ENCODE assay signal across 11 cellular contexts in the genomic region with DNA sequence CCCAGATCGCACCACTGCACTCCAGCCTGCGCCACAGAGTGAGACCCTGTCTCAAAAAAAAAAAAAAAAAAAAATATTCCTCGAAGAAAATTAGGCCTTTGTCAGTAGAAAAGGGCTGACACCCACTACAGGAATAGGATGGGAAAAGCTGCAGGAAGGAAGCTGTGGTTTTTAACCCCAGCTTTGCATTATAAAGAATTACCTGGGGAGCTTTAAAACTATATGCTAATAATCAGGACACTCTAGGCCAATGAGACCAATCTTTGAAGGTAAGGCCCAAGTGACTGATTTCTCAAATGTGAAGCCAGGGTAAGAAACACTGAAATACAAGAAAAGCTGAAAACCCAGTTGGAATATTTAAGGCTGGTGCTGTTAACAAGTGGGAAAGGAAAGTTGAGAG.
DNase-seq lines count a peak whose midpoint lies in the region; ATAC-seq and TF ChIP-seq lines count a peak whose summit lies in the region.
"Had no signal": no experiment of that assay in that cellular context is flagged by ENCODE, and none has a peak within 500 bp of the region (broad histone marks: within the 10 kb centered on the region; RNA-seq: fewer than 3 reads in every experiment).

No MANE protein-coding gene starts in this region.

- no peaks in the 10 kb centered on the region for H3K27me3 ChIP-seq in CD4-positive, CD25-positive, alpha-beta regulatory T cell (ENCODE audit: control insufficient read depth, insufficient read depth, low read length)
- H3K27me3 ChIP-seq in NT2/D1 (ENCODE audit: insufficient read depth, insufficient read length) (no peaks in the 10 kb centered on the region), esophagus muscularis mucosa (no peaks in the 10 kb centered on the region)
- H3K27me3 ChIP-seq: gastroesophageal sphincter had no signal

- intact Hi-C loops in esophagus muscularis mucosa (cut with DNase I) = no loop called here

- H3K36me3 Mint-ChIP-seq in CD4-positive, CD25-positive, alpha-beta regulatory T cell = no peaks in the 10 kb centered on the region
- H3K36me3 Mint-ChIP-seq in osteocyte (ENCODE audit: unreplicated experiment) = peaks cover 1% of the 10 kb centered on the region

- 44% methylated on average over 3 of the region's 3 CpGs for WGBS in esophagus muscularis mucosa

- peaks cover 20 to 73% (median 56%) of the 10 kb centered on the region in 4 donors for H3K4me1 Mint-ChIP-seq in CD4-positive, CD25-positive, alpha-beta regulatory T cell
- H3K4me1 Mint-ChIP-seq in osteocyte (ENCODE audit: unreplicated experiment) = peaks cover 64% of the 10 kb centered on the region

- TF ChIP-seq EP300 in esophagus muscularis mucosa (IDR thresholded peaks at IDR 0.05) = no peak

- CTCF ChIA-PET in HEK293T (lab: Yijun Ruan, JAX) = interaction anchor here (0.8 kb wide), 1 partner anchor 26 kb away, joined by 3 read pairs; no protein-coding TSS in a partner anchor

- peak overlapping the region; percentile 92 to 95 (median 94) for H3K4me3 Mint-ChIP-seq in CD4-positive, CD25-positive, alpha-beta regulatory T cell
- peak overlapping the region; percentile 87 for H3K4me3 Mint-ChIP-seq in osteocyte (ENCODE audit: unreplicated experiment)

- H3K36me3 ChIP-seq in CD4-positive, CD25-positive, alpha-beta regulatory T cell (ENCODE audit: control insufficient read depth, insufficient read depth, low read length) = no peaks in the 10 kb centered on the region
- peaks cover 10% of the 10 kb centered on the region for H3K36me3 ChIP-seq in NT2/D1 (ENCODE audit: insufficient read depth, insufficient read length, low read length)
- H3K36me3 ChIP-seq in esophagus muscularis mucosa = peaks cover 0 to 6% (median 0%) of the 10 kb centered on the region in 4 donors

- no peak for DNase-seq in CD4-positive, CD25-positive, alpha-beta regulatory T cell
- DNase-seq in NT2/D1 (ENCODE audit: low read depth, low spot score) (peak; percentile 72), esophagus muscularis mucosa (ENCODE audit: extremely low spot score) (no peak), osteocyte (ENCODE audit: extremely low spot score, unreplicated experiment) (no peak), NCI-H774 (lab: John Stamatoyannopoulos, UW) (no peak), DMS153 treated with DMSO at 0.1 percent for 48 hours (lab: John Stamatoyannopoulos, UW; ENCODE audit: unreplicated experiment) (no peak), LoVo (ENCODE audit: low spot score) (no peak), HEK293T (ENCODE audit: extremely low spot score) (no peak)
- DNase-seq: activated CD4-positive, alpha-beta T cell treated with anti-CD3 and anti-CD28 coated beads for 1 hour; NCI-H1417 treated with DMSO at 0.1 percent for 48 hours had no signal

- TF ChIP-seq CTCF in esophagus muscularis mucosa (IDR thresholded peaks at IDR 0.05) (no peak), osteocyte (IDR thresholded peaks at IDR 0.05) (no peak)

- no peak for ATAC-seq in CD4-positive, CD25-positive, alpha-beta regulatory T cell (ENCODE audit: low read depth in 2 of 2)
- ATAC-seq: gastroesophageal sphincter had no signal

- peaks cover 56% of the 10 kb centered on the region for H3K4me1 ChIP-seq in CD4-positive, CD25-positive, alpha-beta regulatory T cell (ENCODE audit: control insufficient read depth, insufficient read depth, low read length, poor library complexity, severe bottlenecking)
- H3K4me1 ChIP-seq in NT2/D1 (ENCODE audit: insufficient read depth, insufficient read length) = no peaks in the 10 kb centered on the region
- H3K4me1 ChIP-seq in esophagus muscularis mucosa = peaks cover 61 to 76% (median 75%) of the 10 kb centered on the region in 4 donors

- no peak for TF ChIP-seq POLR2A in esophagus muscularis mucosa (IDR thresholded peaks at IDR 0.05; ENCODE audit: low read depth)

- no peak overlapping the region for H3K27ac ChIP-seq in CD4-positive, CD25-positive, alpha-beta regulatory T cell (ENCODE audit: insufficient read depth, low read length, poor library complexity, severe bottlenecking)
- H3K27ac ChIP-seq in esophagus muscularis mucosa (replicated peaks in 1 of 4) = peak overlapping the region; percentile 91 to 92 (median 92)

- H3K27ac Mint-ChIP-seq in CD4-positive, CD25-positive, alpha-beta regulatory T cell = peak overlapping the region; percentile 7 to 87 (median 68)
- H3K27ac Mint-ChIP-seq in osteocyte (ENCODE audit: unreplicated experiment) = peak overlapping the region; percentile 85

- peaks cover 7% of the 10 kb centered on the region for H3K27me3 Mint-ChIP-seq in CD4-positive, CD25-positive, alpha-beta regulatory T cell
- H3K27me3 Mint-ChIP-seq in osteocyte (ENCODE audit: unreplicated experiment) = no peaks in the 10 kb centered on the region

- H3K4me3 ChIP-seq in CD4-positive, CD25-positive, alpha-beta regulatory T cell (ENCODE audit: low read depth, low read length) = peak overlapping the region; percentile 64
- H3K4me3 ChIP-seq in NT2/D1 (ENCODE audit: insufficient read length, low read depth) (peak overlapping the region; percentile 65), esophagus muscularis mucosa (peak overlapping the region in 3 of 4 donors; percentile 71 to 82 (median 81))

- H3K9ac ChIP-seq in NT2/D1 (ENCODE audit: insufficient read length, low read depth) = peak overlapping the region; percentile 85

- POLR2A ChIA-PET in HEK293T (lab: Yijun Ruan, JAX) = no interaction called here

- no peaks in the 10 kb centered on the region for H3K9me3 Mint-ChIP-seq in CD4-positive, CD25-positive, alpha-beta regulatory T cell
- H3K9me3 Mint-ChIP-seq in osteocyte (ENCODE audit: unreplicated experiment) = no peaks in the 10 kb centered on the region

- no peaks in the 10 kb centered on the region for H3K9me3 ChIP-seq in CD4-positive, CD25-positive, alpha-beta regulatory T cell (ENCODE audit: control insufficient read depth in 2 of 2, low read length in 2 of 2)
- H3K9me3 ChIP-seq in NT2/D1 (ENCODE audit: insufficient read depth, low read length) (no peaks in the 10 kb centered on the region), esophagus muscularis mucosa (no peaks in the 10 kb centered on the region)
- H3K9me3 ChIP-seq: gastroesophageal sphincter had no signal

TF ChIP-seq in HEK293T, 16 proteins besides CTCF, POLR2A, EP300 and RAD21:
- no peak for TF ChIP-seq FOXK2 (IDR thresholded peaks at IDR 0.05)
- TF ChIP-seq ARNT (IDR thresholded peaks at IDR 0.05) = no peak
- TF ChIP-seq BHLHE40 (IDR thresholded peaks at IDR 0.05; ENCODE audit: borderline replicate concordance) = no peak
- TF ChIP-seq, protein P1, sequence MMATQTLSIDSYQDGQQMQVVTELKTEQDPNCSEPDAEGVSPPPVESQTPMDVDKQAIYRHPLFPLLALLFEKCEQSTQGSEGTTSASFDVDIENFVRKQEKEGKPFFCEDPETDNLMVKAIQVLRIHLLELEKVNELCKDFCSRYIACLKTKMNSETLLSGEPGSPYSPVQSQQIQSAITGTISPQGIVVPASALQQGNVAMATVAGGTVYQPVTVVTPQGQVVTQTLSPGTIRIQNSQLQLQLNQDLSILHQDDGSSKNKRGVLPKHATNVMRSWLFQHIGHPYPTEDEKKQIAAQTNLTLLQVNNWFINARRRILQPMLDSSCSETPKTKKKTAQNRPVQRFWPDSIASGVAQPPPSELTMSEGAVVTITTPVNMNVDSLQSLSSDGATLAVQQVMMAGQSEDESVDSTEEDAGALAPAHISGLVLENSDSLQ (IDR thresholded peaks at IDR 0.05) = no peak
- no peak for TF ChIP-seq FOXA1 (IDR thresholded peaks at IDR 0.05)
